In the genomic region with DNA sequence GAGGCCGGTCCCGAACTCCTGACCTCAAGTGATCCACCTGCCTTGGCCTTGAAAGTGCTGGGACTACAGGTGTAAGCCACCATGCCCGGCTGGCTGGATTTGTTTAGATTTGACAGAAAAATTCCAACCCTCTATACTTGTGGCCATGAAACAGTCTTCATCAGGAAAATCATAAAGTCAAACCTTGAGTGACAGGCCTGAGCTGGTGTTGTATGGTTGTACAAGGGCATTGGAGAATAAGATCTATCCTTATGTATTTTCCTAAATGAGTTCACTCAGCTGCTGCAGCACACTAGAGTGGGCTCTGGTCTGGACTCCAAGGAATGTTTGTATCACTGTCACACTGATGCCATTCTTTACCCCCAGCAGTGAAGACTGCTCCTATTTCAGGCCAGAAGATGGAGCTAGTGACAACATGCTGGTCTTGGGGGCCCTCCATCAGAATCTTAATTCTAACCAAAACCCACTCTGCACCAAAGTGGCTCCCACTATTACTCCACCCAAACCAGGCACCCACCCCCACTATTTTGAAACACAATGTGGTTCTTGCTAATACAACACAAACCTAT, we compare ENCODE assay signal across 16 cellular contexts. TPM values are rescaled to one million over a fixed set of nuclear protein-coding genes. Genes with fewer than 3 reads are reported as not detected.
DNase-seq lines count a peak whose midpoint lies in the region; ATAC-seq and TF ChIP-seq lines count a peak whose summit lies in the region.
"Had no signal": no experiment of that assay in that cellular context is flagged by ENCODE, and none has a peak within 500 bp of the region (broad histone marks: within the 10 kb centered on the region; RNA-seq: fewer than 3 reads in every experiment).

No MANE protein-coding gene starts in this region.

- no peak overlapping the region for H3K27ac ChIP-seq in coronary artery
- H3K27ac ChIP-seq: BLaER1, body of pancreas, lower lobe of right lung, transverse colon had no signal

- H3K27me3 Mint-ChIP-seq in activated T-cell treated with anti-CD3 and anti-CD28 coated beads, Interleukin-2, amount 50 U/mL, for 24 hours: no peaks in the 10 kb centered on the region
- H3K27me3 Mint-ChIP-seq in activated T-cell treated with anti-CD3 and anti-CD28 coated beads, Interleukin-2, amount 50 U/mL, for 72 hours (ENCODE audit: low read depth): no peaks in the 10 kb centered on the region
- H3K27me3 Mint-ChIP-seq in central memory CD8-positive, alpha-beta T cell: no peaks in the 10 kb centered on the region

- H3K4me1 ChIP-seq in mucosa of descending colon (ENCODE audit: low read depth): no peaks in the 10 kb centered on the region
- H3K4me1 ChIP-seq: body of pancreas, lower lobe of right lung had no signal

- peaks cover 6% of the 10 kb centered on the region for H3K4me1 Mint-ChIP-seq in activated T-cell treated with anti-CD3 and anti-CD28 coated beads, Interleukin-2, amount 50 U/mL, for 24 hours (ENCODE audit: low read depth)
- peaks cover 5% of the 10 kb centered on the region for H3K4me1 Mint-ChIP-seq in activated T-cell treated with anti-CD3 and anti-CD28 coated beads, Interleukin-2, amount 50 U/mL, for 72 hours (ENCODE audit: low read depth)
- no peaks in the 10 kb centered on the region for H3K4me1 Mint-ChIP-seq in central memory CD8-positive, alpha-beta T cell

- H3K9me3 ChIP-seq in mucosa of descending colon: no peaks in the 10 kb centered on the region
- H3K9me3 ChIP-seq: BLaER1, body of pancreas, lower lobe of right lung, transverse colon had no signal

- DNase-seq in activated T-cell treated with anti-CD3 and anti-CD28 coated beads, Interleukin-2, amount 50 U/mL, for 24 hours: no peak
- DNase-seq in activated T-cell treated with anti-CD3 and anti-CD28 coated beads, Interleukin-2, amount 50 U/mL, for 72 hours: no peak
- DNase-seq in M059J (ENCODE audit: low read depth): peak; percentile 27
- no peak for DNase-seq in central memory CD8-positive, alpha-beta T cell (ENCODE audit: low spot score in 2 of 2)
- no peak for DNase-seq in retinal pigment epithelial cell (ENCODE audit: low read depth)
- no peak for DNase-seq in coronary artery (ENCODE audit: low spot score)
- no peak for DNase-seq in mucosa of descending colon
- DNase-seq: activated T-cell treated with anti-CD3 and anti-CD28 coated beads for 4 hours; body of pancreas; foreskin fibroblast; lower lobe of right lung; NK-92 treated with Interleukin-12 subunit alpha and Interleukin-12 subunit beta, amount 100 ng/mL, for 24 hours; T-helper 9 cell; transverse colon had no signal

- no peak for ATAC-seq in activated T-cell treated with anti-CD3 and anti-CD28 coated beads, Interleukin-2, amount 50 U/mL, for 72 hours (replicated peaks in 1 of 2)
- ATAC-seq in central memory CD8-positive, alpha-beta T cell (replicated peaks; ENCODE audit: extremely low read depth, poor library complexity, severe bottlenecking): no peak
- no peak for ATAC-seq in HG02588 (IDR thresholded peaks at IDR 0.05; ENCODE audit: unreplicated experiment)
- no peak for ATAC-seq in mucosa of descending colon
- ATAC-seq: body of pancreas, lower lobe of right lung had no signal

- TF ChIP-seq CTCF in retinal pigment epithelial cell (conservative IDR thresholded peaks at IDR 0.05; ENCODE audit: low read depth, low read length) (peak; percentile 16), coronary artery (IDR thresholded peaks at IDR 0.05) (no peak), mucosa of descending colon (IDR thresholded peaks at IDR 0.05) (no peak)

- intact Hi-C loops in mucosa of descending colon (cut with DNase I, micrococcal nuclease): loop anchor here in 1 of 2 donors (5.0 kb wide), 1 partner anchor 108 kb away; no protein-coding TSS in a partner anchor

- H3K4me3 ChIP-seq in retinal pigment epithelial cell (ENCODE audit: low read length) (no peak overlapping the region), coronary artery (no peak overlapping the region), mucosa of descending colon (no peak overlapping the region)
- H3K4me3 ChIP-seq: BLaER1, body of pancreas, lower lobe of right lung, transverse colon had no signal

- no peak overlapping the region for H3K4me3 Mint-ChIP-seq in activated T-cell treated with anti-CD3 and anti-CD28 coated beads, Interleukin-2, amount 50 U/mL, for 24 hours
- H3K4me3 Mint-ChIP-seq in activated T-cell treated with anti-CD3 and anti-CD28 coated beads, Interleukin-2, amount 50 U/mL, for 72 hours: no peak overlapping the region
- no peak overlapping the region for H3K4me3 Mint-ChIP-seq in central memory CD8-positive, alpha-beta T cell

- H3K36me3 Mint-ChIP-seq in activated T-cell treated with anti-CD3 and anti-CD28 coated beads, Interleukin-2, amount 50 U/mL, for 24 hours (ENCODE audit: low read depth): peaks cover 49% of the 10 kb centered on the region
- H3K36me3 Mint-ChIP-seq in activated T-cell treated with anti-CD3 and anti-CD28 coated beads, Interleukin-2, amount 50 U/mL, for 72 hours (ENCODE audit: insufficient read depth in 2 of 2): no peaks in the 10 kb centered on the region
- peaks cover 40% of the 10 kb centered on the region for H3K36me3 Mint-ChIP-seq in central memory CD8-positive, alpha-beta T cell (ENCODE audit: insufficient read depth)

- no peaks in the 10 kb centered on the region for H3K9me3 Mint-ChIP-seq in activated T-cell treated with anti-CD3 and anti-CD28 coated beads, Interleukin-2, amount 50 U/mL, for 24 hours
- H3K9me3 Mint-ChIP-seq in activated T-cell treated with anti-CD3 and anti-CD28 coated beads, Interleukin-2, amount 50 U/mL, for 72 hours: no peaks in the 10 kb centered on the region
- H3K9me3 Mint-ChIP-seq in central memory CD8-positive, alpha-beta T cell: no peaks in the 10 kb centered on the region

- peak overlapping the region; percentile 33 for H3K27ac Mint-ChIP-seq in activated T-cell treated with anti-CD3 and anti-CD28 coated beads, Interleukin-2, amount 50 U/mL, for 24 hours
- no peak overlapping the region for H3K27ac Mint-ChIP-seq in activated T-cell treated with anti-CD3 and anti-CD28 coated beads, Interleukin-2, amount 50 U/mL, for 72 hours
- H3K27ac Mint-ChIP-seq in central memory CD8-positive, alpha-beta T cell (ENCODE audit: low read depth): peak overlapping the region; percentile 44

- no peaks in the 10 kb centered on the region for H3K36me3 ChIP-seq in mucosa of descending colon (ENCODE audit: low read depth)
- H3K36me3 ChIP-seq: BLaER1, lower lobe of right lung, transverse colon had no signal

RNA-seq across cellular contexts. Expression of gene SNX11, which starts 27.4 kb away (rescaled TPM):
- total RNA-seq in activated T-cell treated with anti-CD3 and anti-CD28 coated beads, Interleukin-2, amount 50 U/mL, for 72 hours: 10 to 100 TPM; 30.5 to 30.6 TPM
- 18.1 and 22.4 TPM in 2 replicates for total RNA-seq in M059J (2014; rRNA removed; shearing (Covaris generic))
- total RNA-seq in mucosa of descending colon: 10 to 100 TPM; 25.4 to 26.5 (median 25.4) TPM

RNA-seq across cellular contexts. Expression of gene CBX1, which starts 33.7 kb away (rescaled TPM):
- total RNA-seq in activated T-cell treated with anti-CD3 and anti-CD28 coated beads, Interleukin-2, amount 50 U/mL, for 72 hours: 10 to 100 TPM; 47.0 to 62.3 TPM
- total RNA-seq in M059J (2014; rRNA removed; shearing (Covaris generic)): 89.1 and 122 TPM in 2 replicates
- total RNA-seq in mucosa of descending colon: 10 to 100 TPM; 27.5 to 45.3 (median 28.8) TPM
